In the genomic region with DNA sequence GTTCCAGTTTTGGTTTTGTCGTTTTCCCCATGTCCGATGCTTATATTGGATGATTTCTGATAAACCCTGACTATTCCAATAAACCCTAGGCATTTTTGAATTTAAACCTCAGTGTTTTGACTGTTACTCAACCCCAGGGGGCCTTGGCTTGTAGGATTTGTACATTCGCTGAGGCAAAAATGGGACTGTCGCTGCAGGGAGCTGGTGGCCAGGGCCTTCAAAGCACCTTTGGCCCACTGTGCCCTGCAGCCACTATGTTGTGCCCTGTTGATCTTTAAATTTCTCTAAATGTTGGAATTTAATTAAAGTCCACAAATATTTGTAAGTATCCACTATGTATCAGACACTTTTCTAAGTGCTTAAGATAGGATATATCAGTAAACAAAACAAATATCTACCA, we compare ENCODE assay signal across 8 cellular contexts.
"Had no signal": no experiment of that assay in that cellular context is flagged by ENCODE, and none has a peak within 500 bp of the region (broad histone marks: within the 10 kb centered on the region; RNA-seq: fewer than 3 reads in every experiment).

No MANE protein-coding gene starts in this region.

- H3K4me3 ChIP-seq: GM23338, K562 had no signal

- H3K27ac ChIP-seq: HL-60 had no signal

- H3K9me3 Mint-ChIP-seq: GM23338 had no signal

- DNase-seq: H9, HCEC 1CT, IMR-90 had no signal

- H3K4me1 Mint-ChIP-seq: GM23338, H9 had no signal

- ATAC-seq: GM23338 had no signal

- H3K4me3 Mint-ChIP-seq: GM23338, H9 had no signal

- FAIRE-seq: H1, H54 had no signal

- H2AFZ ChIP-seq: GM23338 had no signal

- H3K4me2 ChIP-seq: GM23338 had no signal

- H3K27ac Mint-ChIP-seq: GM23338, H9 had no signal
